Comparison of ENCODE assay signal across 18 cellular contexts in the genomic region with DNA sequence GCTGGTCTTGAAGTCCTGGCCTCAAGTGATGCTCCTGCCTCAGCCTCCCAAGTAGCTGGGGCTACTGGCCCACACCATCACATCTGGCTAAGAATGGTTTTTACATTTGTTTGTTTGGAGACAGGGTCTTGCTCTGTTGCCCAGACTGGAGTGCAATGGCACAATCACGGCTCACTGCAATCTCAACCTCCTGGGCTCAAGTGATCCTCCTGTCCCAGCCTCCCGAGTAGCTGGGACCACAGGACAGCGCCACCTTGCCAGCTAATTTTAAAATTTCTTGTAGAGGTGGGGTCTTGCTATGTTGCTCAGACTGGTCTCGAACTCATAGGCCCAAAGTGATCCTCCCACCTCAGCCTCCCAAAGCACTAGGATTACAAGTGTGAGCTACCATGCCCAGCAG.
"Had no signal": no experiment of that assay in that cellular context is flagged by ENCODE, and none has a peak within 500 bp of the region (broad histone marks: within the 10 kb centered on the region; RNA-seq: fewer than 3 reads in every experiment).

No MANE protein-coding gene starts in this region.

- H3K27me3 ChIP-seq: esophagus squamous epithelium, gastroesophageal sphincter, left lung, tibial artery, upper lobe of left lung, vagina had no signal

- H3K4me3 ChIP-seq: esophagus squamous epithelium, gastroesophageal sphincter, left lung, tibial artery, upper lobe of left lung, vagina had no signal

- H3K4me1 ChIP-seq: esophagus squamous epithelium, gastroesophageal sphincter, tibial artery, vagina had no signal

- H3K36me3 ChIP-seq: esophagus squamous epithelium, gastroesophageal sphincter, left lung, neutrophil, tibial artery, vagina had no signal

- H3K27ac Mint-ChIP-seq: dendritic cell treated with granulocyte-macrophage colony-stimulating factor and Interleukin-4, amounts not matched to agents 40 ng/mL and 50 ng/mL, for 4 days; naive thymus-derived CD4-positive, alpha-beta T cell; stimulated activated memory B cell treated with anti-CD40 and anti-IgM and Interleukin-4, amounts not matched to agents 10 μg/mL and 1 μg/mL and 100 μg/mL, for 72 hours; stimulated activated naive CD8-positive, alpha-beta T cell treated with anti-CD3 and anti-CD28 coated beads, Interleukin-15, Interleukin-2, amounts not matched to agents 100 ng/mL and 50 ng/mL, for 24 hours had no signal

- H3K4me3 Mint-ChIP-seq: dendritic cell treated with granulocyte-macrophage colony-stimulating factor and Interleukin-4, amounts not matched to agents 40 ng/mL and 50 ng/mL, for 4 days; naive thymus-derived CD4-positive, alpha-beta T cell; stimulated activated memory B cell treated with anti-CD40 and anti-IgM and Interleukin-4, amounts not matched to agents 10 μg/mL and 1 μg/mL and 100 μg/mL, for 72 hours; stimulated activated naive CD8-positive, alpha-beta T cell treated with anti-CD3 and anti-CD28 coated beads, Interleukin-15, Interleukin-2, amounts not matched to agents 100 ng/mL and 50 ng/mL, for 24 hours had no signal

- H3K9me3 ChIP-seq: esophagus squamous epithelium, gastroesophageal sphincter, left lung, neutrophil, tibial artery, upper lobe of left lung, vagina had no signal

- ATAC-seq: gastroesophageal sphincter; left lung; naive thymus-derived CD4-positive, alpha-beta T cell; stimulated activated memory B cell treated with anti-CD40 and anti-IgM and Interleukin-4, amounts not matched to agents 10 μg/mL and 1 μg/mL and 100 μg/mL, for 72 hours had no signal

- DNase-seq: esophagus squamous epithelium; foreskin fibroblast; glutamatergic neuron; left lung; mesendoderm; naive thymus-derived CD4-positive, alpha-beta T cell; nephron progenitor cell; stimulated activated CD4-positive, alpha-beta T cell treated with anti-CD3 and anti-CD28 coated beads, Interleukin-15, amount 100 ng/mL, for 24 hours; stimulated activated CD4-positive, alpha-beta T cell treated with anti-CD3 and anti-CD28 coated beads, Interleukin-1b, Interleukin-23, amount 100 ng/mL, for 48 hours; stimulated activated CD4-positive, alpha-beta T cell treated with anti-CD3 and anti-CD28 coated beads, Interleukin-4, amount 100 ng/mL, for 24 hours; tibial artery had no signal

- H3K9me3 Mint-ChIP-seq: dendritic cell treated with granulocyte-macrophage colony-stimulating factor and Interleukin-4, amounts not matched to agents 40 ng/mL and 50 ng/mL, for 4 days; naive thymus-derived CD4-positive, alpha-beta T cell; nephron progenitor cell; stimulated activated memory B cell treated with anti-CD40 and anti-IgM and Interleukin-4, amounts not matched to agents 10 μg/mL and 1 μg/mL and 100 μg/mL, for 72 hours; stimulated activated naive CD8-positive, alpha-beta T cell treated with anti-CD3 and anti-CD28 coated beads, Interleukin-15, Interleukin-2, amounts not matched to agents 100 ng/mL and 50 ng/mL, for 24 hours had no signal

- H3K36me3 Mint-ChIP-seq: naive thymus-derived CD4-positive, alpha-beta T cell; stimulated activated memory B cell treated with anti-CD40 and anti-IgM and Interleukin-4, amounts not matched to agents 10 μg/mL and 1 μg/mL and 100 μg/mL, for 72 hours had no signal

- H3K27ac ChIP-seq: esophagus squamous epithelium, gastroesophageal sphincter, left lung, neutrophil, tibial artery, upper lobe of left lung, vagina had no signal
